ENCODE assay signal across 1 cellular context in genomic region chr3:46947981-46948791, GRCh38.
TF ChIP-seq lines count a peak whose summit lies in the region.

No MANE protein-coding gene starts in this region.

TF ChIP-seq in H1, 55 proteins besides CTCF, POLR2A, EP300 and RAD21 (continued from another document):
- TF ChIP-seq PHF8 (conservative IDR thresholded peaks at IDR 0.05; ENCODE audit: low read depth, low read length) (no peak), NRF1 (IDR thresholded peaks at IDR 0.05; ENCODE audit: low read depth, low read length) (no peak), CTBP2 (IDR thresholded peaks at IDR 0.05; ENCODE audit: borderline replicate concordance, insufficient read depth, insufficient read length, low read length) (no peak), EZH2 (IDR thresholded peaks at IDR 0.05; ENCODE audit: low read depth, low read length, severe bottlenecking) (no peak), TAF1 (IDR thresholded peaks at IDR 0.05; ENCODE audit: low read depth, low read length) (no peak), GTF2F1 (IDR thresholded peaks at IDR 0.05; ENCODE audit: borderline replicate concordance, low read depth, low read length) (no peak), HDAC6 (IDR thresholded peaks at IDR 0.05; ENCODE audit: low read depth, low read length) (no peak)
